11 cellular contexts compared by ENCODE assay signal in the genomic region with DNA sequence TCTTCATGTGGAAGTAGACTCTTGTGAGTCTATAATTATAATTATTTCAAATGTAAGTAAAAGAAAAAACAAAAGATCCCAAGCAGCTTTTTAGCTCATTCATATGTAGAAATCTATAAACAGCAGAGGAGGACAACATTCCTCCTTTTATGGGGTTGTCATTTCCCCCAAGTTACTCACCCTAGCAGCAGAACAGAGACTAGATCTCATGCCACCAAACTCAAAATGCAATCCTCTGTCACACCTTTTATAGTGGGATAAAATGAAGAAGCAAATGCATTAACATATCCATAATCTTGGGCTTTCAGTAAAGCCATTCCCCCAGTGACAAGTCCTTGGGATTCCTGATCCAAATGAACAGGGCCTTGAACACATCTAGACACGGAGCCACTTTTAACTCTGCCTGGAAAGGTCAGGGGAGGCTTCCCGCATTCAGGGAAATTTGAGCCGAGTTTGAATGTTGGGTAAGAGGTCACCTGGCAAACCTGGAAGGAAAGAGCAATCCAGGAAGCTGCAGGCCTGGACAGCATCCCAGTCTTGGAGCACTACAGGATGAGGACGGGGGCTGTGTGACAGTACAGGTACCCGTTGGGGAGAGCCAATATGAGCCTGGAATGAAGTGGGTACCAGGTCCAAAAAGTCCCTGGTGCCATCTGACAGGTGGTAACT.
A peak's percentile ranks its signal among the peaks of the same experiment; 100 is the strongest.
DNase-seq lines count a peak whose midpoint lies in the region; FAIRE-seq and TF ChIP-seq lines count a peak whose summit lies in the region.
"Had no signal": no experiment of that assay in that cellular context is flagged by ENCODE, and none has a peak within 500 bp of the region (broad histone marks: within the 10 kb centered on the region; RNA-seq: fewer than 3 reads in every experiment).

No MANE protein-coding gene starts in this region.

- H3K27ac ChIP-seq in liver (ENCODE audit: low read depth in 1 of 2, low read length in 2 of 2) = peak overlapping the region; percentile 58 to 62
- H3K27ac ChIP-seq: SJSA1 had no signal

- H3K9ac ChIP-seq in liver (ENCODE audit: low read depth in 1 of 2, low read length in 2 of 2) = peak overlapping the region in 1 of 2 donors; percentile 43

- no peak for TF ChIP-seq CTCF in liver (IDR thresholded peaks at IDR 0.05; ENCODE audit: low read depth, low read length, missing input control)

- peaks cover 10 to 23% (median 14%) of the 10 kb centered on the region in 4 donors for H3K4me1 ChIP-seq in liver (ENCODE audit: control insufficient read depth in 4 of 4, insufficient read depth in 4 of 4, low read length in 3 of 4)
- H3K4me1 ChIP-seq: SJSA1 had no signal

- no peaks in the 10 kb centered on the region for H3K9me3 ChIP-seq in liver (ENCODE audit: control insufficient read depth in 4 of 4, low read length in 3 of 4)
- H3K9me3 ChIP-seq: SJSA1 had no signal

- TF ChIP-seq RAD21 in liver (IDR thresholded peaks at IDR 0.05) = peak; percentile 63 to 73

- no peak for FAIRE-seq in GM12891 (lab: Jason Lieb, UNC)

- H3K27me3 ChIP-seq in liver (ENCODE audit: control insufficient read depth in 4 of 4, insufficient read depth in 4 of 4, low read length in 3 of 4) = no peaks in the 10 kb centered on the region
- H3K27me3 ChIP-seq: SJSA1 had no signal

- TF ChIP-seq POLR2A in GM12891 (IDR thresholded peaks at IDR 0.05; ENCODE audit: low read depth, low read length) = no peak

- no peaks in the 10 kb centered on the region for H3K36me3 ChIP-seq in liver (ENCODE audit: control insufficient read depth in 4 of 4, insufficient read depth in 3 of 4, low read depth in 1 of 4, low read length in 3 of 4)
- H3K36me3 ChIP-seq: SJSA1 had no signal

- peak; percentile 22 for DNase-seq in COR-L47 (lab: John Stamatoyannopoulos, UW)
- peak; percentile 28 for DNase-seq in NCI-H1092 treated with DMSO at 0.1 percent for 48 hours (lab: John Stamatoyannopoulos, UW)
- DNase-seq in cerebellar cortex (ENCODE audit: low spot score) = peak; percentile 63
- DNase-seq in GM12891 (ENCODE audit: insufficient read length, low spot score) = no peak
- DNase-seq in NK-92 treated with Interleukin-12 subunit alpha and Interleukin-12 subunit beta, amount 100 ng/mL, for 24 hours (lab: John Stamatoyannopoulos, UW) = no peak
- DNase-seq in retina = no peak
- no peak for DNase-seq in SKM-1 treated with dmso at 0.1 percent for 144 hours (lab: John Stamatoyannopoulos, UW; ENCODE audit: unreplicated experiment)
- DNase-seq: NCI-H345, trophoblast cell had no signal

- WGBS in liver = 21% methylated on average over 5 of the region's 5 CpGs

- peak overlapping the region in 1 of 3 donors; percentile 36 for H3K4me3 ChIP-seq in liver (ENCODE audit: low read depth in 1 of 3, low read length in 3 of 3)
- H3K4me3 ChIP-seq: SJSA1 had no signal

TF ChIP-seq in liver, 16 proteins besides CTCF, POLR2A, EP300 and RAD21 (continues in another document):
- TF ChIP-seq HNF4G (IDR thresholded peaks at IDR 0.05) = peak; percentile 57
- peak; percentile 17 for TF ChIP-seq FOXA1 (IDR thresholded peaks at IDR 0.05)
- TF ChIP-seq YY1 (IDR thresholded peaks at IDR 0.05) = peak; percentile 76
- peak; percentile 97 for TF ChIP-seq RXRA (IDR thresholded peaks at IDR 0.05)
- peak; percentile 88 for TF ChIP-seq NR2F2 (IDR thresholded peaks at IDR 0.05)
- peak; percentile 82 to 89 for TF ChIP-seq HNF4A (conservative IDR thresholded peaks at IDR 0.05)
- TF ChIP-seq TAF1 (conservative IDR thresholded peaks at IDR 0.05) = no peak
- TF ChIP-seq, protein P1, sequence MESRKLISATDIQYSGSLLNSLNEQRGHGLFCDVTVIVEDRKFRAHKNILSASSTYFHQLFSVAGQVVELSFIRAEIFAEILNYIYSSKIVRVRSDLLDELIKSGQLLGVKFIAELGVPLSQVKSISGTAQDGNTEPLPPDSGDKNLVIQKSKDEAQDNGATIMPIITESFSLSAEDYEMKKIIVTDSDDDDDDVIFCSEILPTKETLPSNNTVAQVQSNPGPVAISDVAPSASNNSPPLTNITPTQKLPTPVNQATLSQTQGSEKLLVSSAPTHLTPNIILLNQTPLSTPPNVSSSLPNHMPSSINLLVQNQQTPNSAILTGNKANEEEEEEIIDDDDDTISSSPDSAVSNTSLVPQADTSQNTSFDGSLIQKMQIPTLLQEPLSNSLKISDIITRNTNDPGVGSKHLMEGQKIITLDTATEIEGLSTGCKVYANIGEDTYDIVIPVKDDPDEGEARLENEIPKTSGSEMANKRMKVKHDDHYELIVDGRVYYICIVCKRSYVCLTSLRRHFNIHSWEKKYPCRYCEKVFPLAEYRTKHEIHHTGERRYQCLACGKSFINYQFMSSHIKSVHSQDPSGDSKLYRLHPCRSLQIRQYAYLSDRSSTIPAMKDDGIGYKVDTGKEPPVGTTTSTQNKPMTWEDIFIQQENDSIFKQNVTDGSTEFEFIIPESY (IDR thresholded peaks at IDR 0.05) = peak; percentile 62
- peak; percentile 39 to 73 for TF ChIP-seq JUND (IDR thresholded peaks at IDR 0.05)
- peak; percentile 36 for TF ChIP-seq FOXA2 (IDR thresholded peaks at IDR 0.05)
- peak; percentile 19 to 73 for TF ChIP-seq EGR1 (IDR thresholded peaks at IDR 0.05; ENCODE audit: low read depth in 2 of 2)
- TF ChIP-seq, protein P2, sequence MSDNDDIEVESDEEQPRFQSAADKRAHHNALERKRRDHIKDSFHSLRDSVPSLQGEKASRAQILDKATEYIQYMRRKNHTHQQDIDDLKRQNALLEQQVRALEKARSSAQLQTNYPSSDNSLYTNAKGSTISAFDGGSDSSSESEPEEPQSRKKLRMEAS (IDR thresholded peaks at IDR 0.05) = peak; percentile 97

TF ChIP-seq in GM12891, 5 proteins besides CTCF, POLR2A, EP300 and RAD21:
- TF ChIP-seq PAX5 (IDR thresholded peaks at IDR 0.05; ENCODE audit: insufficient read depth, low read length, severe bottlenecking) (no peak), POLR2AphosphoS5 (IDR thresholded peaks at IDR 0.05; ENCODE audit: low read depth, low read length) (no peak), POU2F2 (IDR thresholded peaks at IDR 0.05; ENCODE audit: low read depth, low read length) (no peak), SPI1 (IDR thresholded peaks at IDR 0.05; ENCODE audit: low read depth, low read length) (no peak), TAF1 (IDR thresholded peaks at IDR 0.05; ENCODE audit: low read depth, low read length) (no peak)

Comparison
In these comparisons a context has a peak if more than half of its experiments do, and no peak if none do; other contexts are left out.
1. DNase-seq: peak in COR-L47 (single experiment), NCI-H1092 treated with DMSO at 0.1 percent for 48 hours (single experiment) and cerebellar cortex (single experiment); none in GM12891 (single experiment), NK-92 treated with Interleukin-12 subunit alpha and Interleukin-12 subunit beta, amount 100 ng/mL, for 24 hours (single experiment), retina (single experiment) and SKM-1 treated with dmso at 0.1 percent for 144 hours (single experiment).